In the genomic region with DNA sequence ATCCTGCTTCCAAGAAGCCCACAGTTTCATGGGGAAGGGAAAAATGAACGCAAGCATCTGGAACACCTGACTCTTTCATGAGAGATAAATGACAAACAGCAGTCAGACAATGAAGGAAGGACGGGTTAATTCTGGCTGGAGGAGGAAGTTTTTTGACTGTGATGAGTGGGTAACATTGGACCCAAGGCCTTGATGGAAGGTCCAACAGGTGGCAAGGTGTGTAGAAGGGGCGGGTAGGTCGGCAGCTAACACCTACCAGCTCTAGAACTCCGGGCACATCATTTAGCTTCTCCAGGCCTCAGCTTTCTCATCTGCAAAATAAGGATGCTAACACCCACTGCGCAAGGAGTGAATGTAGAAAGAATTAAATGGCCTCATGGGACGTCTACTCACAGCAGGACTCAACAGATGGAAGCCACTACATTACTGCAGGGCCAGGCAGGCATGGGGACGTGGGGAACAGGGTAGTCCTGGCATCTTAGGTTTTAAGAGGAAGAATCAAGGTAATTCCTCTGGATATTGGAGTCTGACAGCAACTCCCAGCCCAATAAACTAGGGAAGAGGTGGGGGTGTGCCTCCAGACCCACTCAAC, we compare ENCODE assay signal across 38 cellular contexts. TPM values are rescaled to one million over a fixed set of nuclear protein-coding genes. Genes with fewer than 3 reads are reported as not detected.
"Had no signal": no experiment of that assay in that cellular context is flagged by ENCODE, and none has a peak within 500 bp of the region (broad histone marks: within the 10 kb centered on the region; RNA-seq: fewer than 3 reads in every experiment).

No MANE protein-coding gene starts in this region.

- H3K4me3 Mint-ChIP-seq: activated B cell treated with CpG ODN at 0.5 μM for 24 hours; activated CD4-positive, alpha-beta memory T cell treated with anti-CD3 and anti-CD28 coated beads, Interleukin-2, amount 10 ng/mL, durations not matched to agents 7 days and 5 days; activated CD4-positive, alpha-beta T cell treated with anti-CD3 and anti-CD28 coated beads, Interleukin-2, amount 10 ng/mL, durations not matched to agents 24 days and 14 days; activated CD8-positive, alpha-beta memory T cell treated with anti-CD3 and anti-CD28 coated beads, Interleukin-2, amount 10 ng/mL, durations not matched to agents 7 days and 5 days; activated CD8-positive, alpha-beta T cell treated with anti-CD3 and anti-CD28 coated beads, Interleukin-2, amount 10 ng/mL, durations not matched to agents 7 days and 5 days; activated naive CD4-positive, alpha-beta T cell treated with anti-CD3 and anti-CD28 coated beads, Interleukin-2, amount 10 ng/mL, durations not matched to agents 7 days and 5 days; activated naive CD4-positive, alpha-beta T cell treated with anti-CD3 and anti-CD28 coated beads, Interleukin-2, amount 50 U/mL, for 24 hours; activated naive CD8-positive, alpha-beta T cell; activated naive CD8-positive, alpha-beta T cell treated with anti-CD3 and anti-CD28 coated beads, Interleukin-2, amount 10 ng/mL, durations not matched to agents 7 days and 5 days; activated naive CD8-positive, alpha-beta T cell treated with anti-CD3 and anti-CD28 coated beads, Interleukin-2, amount 50 U/mL, for 24 hours; activated T-cell treated with anti-CD3 and anti-CD28 coated beads, Interleukin-2, amount 50 U/mL, for 24 hours; central memory CD8-positive, alpha-beta T cell; T-helper 1 cell treated with Interleukin-12 subunit alpha and Interleukin-12 subunit beta and Interleukin-4 antibody, amounts not matched to agents 30 μg/mL and 1 μg/mL, for 36 hours; T-helper 2 cell treated with Interferon-gamma antibody and Interleukin-4, amounts not matched to agents 5 μg/mL and 100 μg/mL, for 36 hours had no signal

- H3K36me3 Mint-ChIP-seq: activated CD8-positive, alpha-beta memory T cell treated with anti-CD3 and anti-CD28 coated beads, Interleukin-2, amount 10 ng/mL, durations not matched to agents 7 days and 5 days; activated naive CD4-positive, alpha-beta T cell treated with anti-CD3 and anti-CD28 coated beads, Interleukin-2, amount 10 ng/mL, durations not matched to agents 7 days and 5 days; activated naive CD4-positive, alpha-beta T cell treated with anti-CD3 and anti-CD28 coated beads, Interleukin-2, amount 50 U/mL, for 24 hours; activated naive CD8-positive, alpha-beta T cell; activated naive CD8-positive, alpha-beta T cell treated with anti-CD3 and anti-CD28 coated beads, Interleukin-2, amount 10 ng/mL, durations not matched to agents 7 days and 5 days had no signal

- H3K9me3 ChIP-seq: ascending aorta, body of pancreas, breast epithelium had no signal

- H3K4me1 Mint-ChIP-seq: activated B cell treated with CpG ODN at 0.5 μM for 24 hours; activated CD4-positive, alpha-beta memory T cell treated with anti-CD3 and anti-CD28 coated beads, Interleukin-2, amount 10 ng/mL, durations not matched to agents 7 days and 5 days; activated CD4-positive, alpha-beta T cell treated with anti-CD3 and anti-CD28 coated beads, Interleukin-2, amount 10 ng/mL, durations not matched to agents 24 days and 14 days; activated CD8-positive, alpha-beta memory T cell treated with anti-CD3 and anti-CD28 coated beads, Interleukin-2, amount 10 ng/mL, durations not matched to agents 7 days and 5 days; activated naive CD4-positive, alpha-beta T cell treated with anti-CD3 and anti-CD28 coated beads, Interleukin-2, amount 10 ng/mL, durations not matched to agents 7 days and 5 days; activated naive CD4-positive, alpha-beta T cell treated with anti-CD3 and anti-CD28 coated beads, Interleukin-2, amount 50 U/mL, for 24 hours; activated naive CD8-positive, alpha-beta T cell treated with anti-CD3 and anti-CD28 coated beads, Interleukin-2, amount 10 ng/mL, durations not matched to agents 7 days and 5 days; activated naive CD8-positive, alpha-beta T cell treated with anti-CD3 and anti-CD28 coated beads, Interleukin-2, amount 50 U/mL, for 24 hours; central memory CD8-positive, alpha-beta T cell had no signal

- H3K4me1 ChIP-seq: ascending aorta, body of pancreas, breast epithelium had no signal

- H3K27me3 ChIP-seq: ascending aorta, body of pancreas, brain microvascular endothelial cell, breast epithelium, cardiac muscle cell had no signal

- H3K4me3 ChIP-seq: ascending aorta, body of pancreas, breast epithelium, cardiac muscle cell had no signal

- DNase-seq: activated B cell treated with CpG ODN at 0.5 μM for 24 hours; activated CD4-positive, alpha-beta memory T cell treated with anti-CD3 and anti-CD28 coated beads, Interleukin-2, amount 10 ng/mL, durations not matched to agents 7 days and 5 days; activated CD4-positive, alpha-beta T cell treated with anti-CD3 and anti-CD28 coated beads for 4 hours; activated CD4-positive, alpha-beta T cell treated with anti-CD3 and anti-CD28 coated beads, Interleukin-2, amount 10 ng/mL, durations not matched to agents 24 days and 14 days; activated CD4-positive, alpha-beta T cell treated with anti-CD3 and anti-CD28 coated beads, Interleukin-2, amount 50 U/mL, for 48 hours; activated CD4-positive, CD25-positive, alpha-beta regulatory T cell treated with anti-CD3 and anti-CD28 coated beads, Interleukin-2, amount 50 U/mL, for 72 hours; activated CD8-positive, alpha-beta memory T cell treated with anti-CD3 and anti-CD28 coated beads for 24 hours; activated CD8-positive, alpha-beta memory T cell treated with anti-CD3 and anti-CD28 coated beads, Interleukin-2, amount 10 ng/mL, durations not matched to agents 7 days and 5 days; activated CD8-positive, alpha-beta memory T cell treated with anti-CD3 and anti-CD28 coated beads, Interleukin-2, amount 50 U/mL, for 48 hours; activated CD8-positive, alpha-beta T cell treated with anti-CD3 and anti-CD28 coated beads, Interleukin-2, amount 10 ng/mL, durations not matched to agents 7 days and 5 days; activated effector memory CD4-positive, alpha-beta T cell treated with Interleukin-2 at 50 U/mL for 16 hours; activated gamma-delta T cell; activated naive CD4-positive, alpha-beta T cell treated with anti-CD3 and anti-CD28 coated beads, Interleukin-2, amount 10 ng/mL, durations not matched to agents 7 days and 5 days; activated naive CD4-positive, alpha-beta T cell treated with Interleukin-2 at 50 U/mL for 16 hours; activated naive CD8-positive, alpha-beta T cell treated with anti-CD3 and anti-CD28 coated beads, Interleukin-2, amount 10 ng/mL, durations not matched to agents 7 days and 5 days; activated naive CD8-positive, alpha-beta T cell treated with anti-CD3 and anti-CD28 coated beads, Interleukin-2, amount 50 U/mL, for 24 hours; activated T-cell treated with anti-CD3 and anti-CD28 coated beads, Interleukin-2, amount 50 U/mL, for 24 hours; activated T-cell treated with anti-CD3 and anti-CD28 coated beads, Interleukin-2, amount 50 U/mL, for 48 hours; amygdala; anterior cingulate cortex; body of pancreas; brain microvascular endothelial cell; caudate nucleus; cerebellar nuclear complex; T-helper 1 cell; T-helper 2 cell; T-helper 9 cell had no signal

- H3K9me3 Mint-ChIP-seq: activated B cell treated with CpG ODN at 0.5 μM for 24 hours; activated CD4-positive, alpha-beta memory T cell treated with anti-CD3 and anti-CD28 coated beads, Interleukin-2, amount 10 ng/mL, durations not matched to agents 7 days and 5 days; activated CD4-positive, alpha-beta T cell treated with anti-CD3 and anti-CD28 coated beads, Interleukin-2, amount 10 ng/mL, durations not matched to agents 24 days and 14 days; activated naive CD4-positive, alpha-beta T cell treated with anti-CD3 and anti-CD28 coated beads, Interleukin-2, amount 10 ng/mL, durations not matched to agents 7 days and 5 days; activated naive CD4-positive, alpha-beta T cell treated with anti-CD3 and anti-CD28 coated beads, Interleukin-2, amount 50 U/mL, for 24 hours; activated naive CD8-positive, alpha-beta T cell treated with anti-CD3 and anti-CD28 coated beads, Interleukin-2, amount 10 ng/mL, durations not matched to agents 7 days and 5 days; activated naive CD8-positive, alpha-beta T cell treated with anti-CD3 and anti-CD28 coated beads, Interleukin-2, amount 50 U/mL, for 24 hours; activated T-cell treated with anti-CD3 and anti-CD28 coated beads, Interleukin-2, amount 50 U/mL, for 24 hours; activated T-helper 2 cell treated with anti-CD3 and anti-CD28 coated beads, Interferon-gamma antibody, Interleukin-2, Interleukin-4, amounts not matched to agents 10 μg/mL and 5 μg/mL and 100 μg/mL, durations not matched to agents 14 hours and 24 hours and 36 hours; central memory CD8-positive, alpha-beta T cell; T-helper 1 cell treated with Interleukin-12 subunit alpha and Interleukin-12 subunit beta and Interleukin-4 antibody, amounts not matched to agents 30 μg/mL and 1 μg/mL, for 36 hours; T-helper 2 cell treated with Interferon-gamma antibody and Interleukin-4, amounts not matched to agents 5 μg/mL and 100 μg/mL, for 36 hours had no signal

- H3K27ac Mint-ChIP-seq: activated B cell treated with CpG ODN at 0.5 μM for 24 hours; activated CD4-positive, alpha-beta memory T cell treated with anti-CD3 and anti-CD28 coated beads, Interleukin-2, amount 10 ng/mL, durations not matched to agents 7 days and 5 days; activated CD4-positive, alpha-beta T cell treated with anti-CD3 and anti-CD28 coated beads, Interleukin-2, amount 10 ng/mL, durations not matched to agents 24 days and 14 days; activated CD8-positive, alpha-beta memory T cell treated with anti-CD3 and anti-CD28 coated beads, Interleukin-2, amount 10 ng/mL, durations not matched to agents 7 days and 5 days; activated CD8-positive, alpha-beta T cell treated with anti-CD3 and anti-CD28 coated beads, Interleukin-2, amount 10 ng/mL, durations not matched to agents 7 days and 5 days; activated naive CD4-positive, alpha-beta T cell treated with anti-CD3 and anti-CD28 coated beads, Interleukin-2, amount 10 ng/mL, durations not matched to agents 7 days and 5 days; activated naive CD4-positive, alpha-beta T cell treated with anti-CD3 and anti-CD28 coated beads, Interleukin-2, amount 50 U/mL, for 24 hours; activated naive CD8-positive, alpha-beta T cell; activated naive CD8-positive, alpha-beta T cell treated with anti-CD3 and anti-CD28 coated beads, Interleukin-2, amount 10 ng/mL, durations not matched to agents 7 days and 5 days; activated naive CD8-positive, alpha-beta T cell treated with anti-CD3 and anti-CD28 coated beads, Interleukin-2, amount 50 U/mL, for 24 hours; activated T-cell treated with anti-CD3 and anti-CD28 coated beads, Interleukin-2, amount 50 U/mL, for 24 hours; activated T-helper 2 cell treated with anti-CD3 and anti-CD28 coated beads, Interferon-gamma antibody, Interleukin-2, Interleukin-4, amounts not matched to agents 10 μg/mL and 5 μg/mL and 100 μg/mL, durations not matched to agents 14 hours and 24 hours and 36 hours; T-helper 1 cell treated with Interleukin-12 subunit alpha and Interleukin-12 subunit beta and Interleukin-4 antibody, amounts not matched to agents 30 μg/mL and 1 μg/mL, for 36 hours; T-helper 2 cell treated with Interferon-gamma antibody and Interleukin-4, amounts not matched to agents 5 μg/mL and 100 μg/mL, for 36 hours had no signal

- H3K27me3 Mint-ChIP-seq: activated naive CD4-positive, alpha-beta T cell treated with anti-CD3 and anti-CD28 coated beads, Interleukin-2, amount 50 U/mL, for 24 hours; activated naive CD8-positive, alpha-beta T cell; central memory CD8-positive, alpha-beta T cell had no signal

- H3K27ac ChIP-seq: ascending aorta, body of pancreas, brain microvascular endothelial cell, breast epithelium, cardiac muscle cell, VCaP had no signal

- FAIRE-seq: TTC549 had no signal

- H3K36me3 ChIP-seq: ascending aorta, brain microvascular endothelial cell, breast epithelium, cardiac muscle cell had no signal

RNA-seq across cellular contexts. Expression of gene GLIS1, which starts 12.9 kb away (rescaled TPM):
- total RNA-seq: activated B cell treated with CpG ODN at 0.5 μM for 24 hours; activated CD4-positive, alpha-beta memory T cell treated with anti-CD3 and anti-CD28 coated beads, Interleukin-2, amount 10 ng/mL, durations not matched to agents 7 days and 5 days; activated CD4-positive, alpha-beta T cell treated with anti-CD3 and anti-CD28 coated beads, Interleukin-2, amount 10 ng/mL, durations not matched to agents 24 days and 14 days; activated CD8-positive, alpha-beta memory T cell treated with anti-CD3 and anti-CD28 coated beads, Interleukin-2, amount 10 ng/mL, durations not matched to agents 7 days and 5 days; activated CD8-positive, alpha-beta T cell treated with anti-CD3 and anti-CD28 coated beads, Interleukin-2, amount 10 ng/mL, durations not matched to agents 7 days and 5 days; activated naive CD8-positive, alpha-beta T cell treated with anti-CD3 and anti-CD28 coated beads, Interleukin-2, amount 10 ng/mL, durations not matched to agents 7 days and 5 days; activated T-helper 2 cell treated with anti-CD3 and anti-CD28 coated beads, Interferon-gamma antibody, Interleukin-2, Interleukin-4, amounts not matched to agents 10 μg/mL and 5 μg/mL and 100 μg/mL, durations not matched to agents 14 hours and 24 hours and 36 hours; ascending aorta had no signal
